In the genomic region with DNA sequence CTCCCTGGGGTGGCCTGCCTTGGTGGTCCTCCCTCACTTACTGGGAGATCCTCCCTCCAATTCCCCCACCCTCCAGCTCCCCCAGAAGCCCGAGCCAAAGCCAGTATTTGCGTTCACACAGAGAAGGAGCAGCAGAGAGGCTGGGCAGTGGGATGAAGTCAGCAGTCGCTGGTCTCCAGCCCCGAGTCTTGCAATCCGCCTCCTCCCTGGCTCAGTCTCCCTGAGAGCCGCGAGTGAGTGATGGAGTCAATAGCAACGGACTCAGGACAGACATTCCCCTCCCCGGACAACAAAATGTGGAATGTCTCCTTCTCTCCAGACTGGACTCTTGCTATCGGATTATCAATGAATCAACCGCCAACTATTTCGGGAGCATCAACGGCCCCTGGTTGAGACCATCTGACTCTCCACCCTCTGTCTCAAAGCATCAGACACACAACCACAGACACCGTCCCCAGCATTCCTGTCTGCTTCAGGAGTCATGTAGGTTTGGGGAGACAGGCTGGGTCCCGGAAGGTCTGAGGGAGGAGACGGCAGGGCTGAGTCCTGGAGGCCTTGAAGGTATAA, we compare ENCODE assay signal across 10 cellular contexts.
DNase-seq lines count a peak whose midpoint lies in the region; ATAC-seq and TF ChIP-seq lines count a peak whose summit lies in the region.
"Had no signal": no experiment of that assay in that cellular context is flagged by ENCODE, and none has a peak within 500 bp of the region (broad histone marks: within the 10 kb centered on the region; RNA-seq: fewer than 3 reads in every experiment).

No MANE protein-coding gene starts in this region.

- H3K27ac Mint-ChIP-seq in Caco-2 (ENCODE audit: unreplicated experiment): peak overlapping the region; percentile 93
- no peak overlapping the region for H3K27ac Mint-ChIP-seq in activated CD8-positive, alpha-beta T cell treated with anti-CD3 and anti-CD28 coated beads for 36 hours

- no peaks in the 10 kb centered on the region for H3K9me3 Mint-ChIP-seq in Caco-2 (ENCODE audit: unreplicated experiment)
- H3K9me3 Mint-ChIP-seq in activated CD8-positive, alpha-beta T cell treated with anti-CD3 and anti-CD28 coated beads for 36 hours: no peaks in the 10 kb centered on the region

- no peaks in the 10 kb centered on the region for H3K36me3 ChIP-seq in Caco-2 (ENCODE audit: control insufficient read depth, insufficient read depth, low read length)

- H3K27me3 Mint-ChIP-seq in Caco-2 (ENCODE audit: insufficient read depth, unreplicated experiment): no peaks in the 10 kb centered on the region
- no peaks in the 10 kb centered on the region for H3K27me3 Mint-ChIP-seq in activated CD8-positive, alpha-beta T cell treated with anti-CD3 and anti-CD28 coated beads for 36 hours

- H3K4me1 ChIP-seq in Caco-2: peaks cover 32% of the 10 kb centered on the region

- intact Hi-C loops in Caco-2 (cut with micrococcal nuclease; ENCODE audit: unreplicated experiment): loop anchor here (1.0 kb wide), 2 partner anchors 9 to 10 kb away; no protein-coding TSS in a partner anchor
- intact Hi-C loops in left ventricle myocardium superior (cut with micrococcal nuclease): loop anchor here (5.0 kb wide), 1 partner anchor 75 kb away; no protein-coding TSS in a partner anchor
- intact Hi-C loops in activated CD8-positive, alpha-beta T cell treated with anti-CD3 and anti-CD28 coated beads for 36 hours (cut with micrococcal nuclease): no loop called here

- H3K27me3 ChIP-seq in Caco-2 (replicated peaks; ENCODE audit: control insufficient read depth, insufficient read depth, low read length): no peaks in the 10 kb centered on the region

- CTCF ChIA-PET in Caco-2 (lab: Charles Lee): no interaction called here
- CTCF ChIA-PET in activated CD8-positive, alpha-beta T cell treated with anti-CD3 and anti-CD28 coated beads for 36 hours (lab: Charles Lee): no interaction called here

- H3K9me3 ChIP-seq in Caco-2: no peaks in the 10 kb centered on the region

- no peak for DNase-seq in Caco-2
- peak; percentile 90 for DNase-seq in amniotic stem cell (lab: John Stamatoyannopoulos, UW)
- DNase-seq in left ventricle myocardium superior: peak; percentile 65
- peak; percentile 87 for DNase-seq in skeletal muscle cell (ENCODE audit: low read depth)
- DNase-seq in activated CD4-positive, alpha-beta T cell treated with anti-CD3 and anti-CD28 coated beads for 48 hours: no peak
- no peak for DNase-seq in activated CD8-positive, alpha-beta T cell treated with anti-CD3 and anti-CD28 coated beads for 36 hours
- DNase-seq: effector CD4-positive, alpha-beta T cell; NCI-H1105 had no signal

- H3K4me3 ChIP-seq in Caco-2 (ENCODE audit: low read depth, low read length): no peak overlapping the region
- peak overlapping the region; percentile 53 for H3K4me3 ChIP-seq in skeletal muscle cell (ENCODE audit: low read depth, low read length)

- H3K4me1 Mint-ChIP-seq in Caco-2 (ENCODE audit: low read depth, unreplicated experiment): no peaks in the 10 kb centered on the region
- peaks cover 19% of the 10 kb centered on the region for H3K4me1 Mint-ChIP-seq in activated CD8-positive, alpha-beta T cell treated with anti-CD3 and anti-CD28 coated beads for 36 hours (ENCODE audit: low read depth)

- no peak for TF ChIP-seq CTCF in Caco-2 (IDR thresholded peaks at IDR 0.05; ENCODE audit: insufficient read depth in 1 of 2, low read depth in 1 of 2, low read length in 1 of 2, severe bottlenecking in 1 of 2, unreplicated experiment in 1 of 2)
- no peak for TF ChIP-seq CTCF in activated CD8-positive, alpha-beta T cell treated with anti-CD3 and anti-CD28 coated beads for 36 hours (IDR thresholded peaks at IDR 0.05)

- H3K36me3 Mint-ChIP-seq in Caco-2 (ENCODE audit: insufficient read depth, unreplicated experiment): no peaks in the 10 kb centered on the region
- no peaks in the 10 kb centered on the region for H3K36me3 Mint-ChIP-seq in activated CD8-positive, alpha-beta T cell treated with anti-CD3 and anti-CD28 coated beads for 36 hours (ENCODE audit: low read depth)

- POLR2A ChIA-PET in Caco-2 (lab: Charles Lee): no interaction called here
- POLR2A ChIA-PET in activated CD8-positive, alpha-beta T cell treated with anti-CD3 and anti-CD28 coated beads for 36 hours (lab: Charles Lee): no interaction called here

- peak overlapping the region; percentile 31 for H3K4me3 Mint-ChIP-seq in Caco-2 (ENCODE audit: unreplicated experiment)
- H3K4me3 Mint-ChIP-seq in activated CD8-positive, alpha-beta T cell treated with anti-CD3 and anti-CD28 coated beads for 36 hours: no peak overlapping the region

- peak; percentile 65 for ATAC-seq in left ventricle myocardium superior
- no peak for ATAC-seq in HG03442 (IDR thresholded peaks at IDR 0.05; ENCODE audit: unreplicated experiment)
- no peak for ATAC-seq in GM21825 (IDR thresholded peaks at IDR 0.05; ENCODE audit: unreplicated experiment)
- ATAC-seq in activated CD8-positive, alpha-beta T cell treated with anti-CD3 and anti-CD28 coated beads for 36 hours: no peak

- no TSS peak for BruUV-seq in Caco-2 (replicated peaks; lab: Mats Ljungman, UMichigan)

Comparison
In these comparisons a context has a peak if more than half of its experiments do, and no peak if none do; other contexts are left out.
1. DNase-seq: peak in amniotic stem cell (single experiment), left ventricle myocardium superior (single experiment) and skeletal muscle cell (single experiment); none in Caco-2 (0 of 2), activated CD4-positive, alpha-beta T cell treated with anti-CD3 and anti-CD28 coated beads for 48 hours (single experiment) and activated CD8-positive, alpha-beta T cell treated with anti-CD3 and anti-CD28 coated beads for 36 hours (single experiment).